23 cellular contexts compared by ENCODE assay signal in genomic region chr1:54151013-54151412, GRCh38. TPM values are rescaled to one million over a fixed set of nuclear protein-coding genes. Genes with fewer than 3 reads are reported as not detected.
"Had no signal": no experiment of that assay in that cellular context is flagged by ENCODE, and none has a peak within 500 bp of the region (broad histone marks: within the 10 kb centered on the region; RNA-seq: fewer than 3 reads in every experiment).

No MANE protein-coding gene starts in this region.

- H3K9me3 Mint-ChIP-seq: stimulated activated naive B cell treated with anti-CD40 and anti-IgM and Interleukin-4, amounts not matched to agents 10 μg/mL and 1 μg/mL and 100 μg/mL, for 72 hours had no signal

- FAIRE-seq: frontal cortex had no signal

- ATAC-seq: heart left ventricle; naive thymus-derived CD4-positive, alpha-beta T cell; psoas muscle; sciatic nerve; stimulated activated naive B cell treated with anti-CD40 and anti-IgM and Interleukin-4, amounts not matched to agents 10 μg/mL and 1 μg/mL and 100 μg/mL, for 72 hours had no signal

- H3K27ac Mint-ChIP-seq: stimulated activated naive B cell treated with anti-CD40 and anti-IgM and Interleukin-4, amounts not matched to agents 10 μg/mL and 1 μg/mL and 100 μg/mL, for 72 hours had no signal

- H3K4me1 Mint-ChIP-seq: stimulated activated naive B cell treated with anti-CD40 and anti-IgM and Interleukin-4, amounts not matched to agents 10 μg/mL and 1 μg/mL and 100 μg/mL, for 72 hours had no signal

- H3K36me3 Mint-ChIP-seq: naive thymus-derived CD4-positive, alpha-beta T cell; stimulated activated naive B cell treated with anti-CD40 and anti-IgM and Interleukin-4, amounts not matched to agents 10 μg/mL and 1 μg/mL and 100 μg/mL, for 72 hours had no signal

- H3K36me3 ChIP-seq: colonic mucosa, heart left ventricle, stomach, thoracic aorta, transverse colon had no signal

- H3K4me3 ChIP-seq: colonic mucosa, heart left ventricle, psoas muscle, stomach, thoracic aorta, transverse colon had no signal

- DNase-seq: colonic mucosa; dermis blood vessel endothelial cell; effector CD4-positive, alpha-beta T cell; heart left ventricle; hippocampal formation; kidney glomerular epithelial cell; mammary epithelial cell; naive thymus-derived CD4-positive, alpha-beta T cell; psoas muscle; retina; stimulated activated CD4-positive, alpha-beta T cell treated with anti-CD3 and anti-CD28 coated beads, Interleukin-2, amount 100 ng/mL, for 24 hours; stimulated activated CD4-positive, alpha-beta T cell treated with anti-CD3 and anti-CD28 coated beads, Interleukin-4, amount 100 ng/mL, for 4 hours; stimulated activated naive B cell treated with anti-CD40 and anti-IgM and Interleukin-4, amounts not matched to agents 10 μg/mL and 1 μg/mL and 100 μg/mL, for 72 hours; stomach; substantia nigra; transverse colon had no signal

- H3K4me3 Mint-ChIP-seq: naive thymus-derived CD4-positive, alpha-beta T cell; stimulated activated naive B cell treated with anti-CD40 and anti-IgM and Interleukin-4, amounts not matched to agents 10 μg/mL and 1 μg/mL and 100 μg/mL, for 72 hours had no signal

- H3K27me3 ChIP-seq: colonic mucosa, heart left ventricle, stomach, transverse colon had no signal

- H3K27me3 Mint-ChIP-seq: naive thymus-derived CD4-positive, alpha-beta T cell; stimulated activated naive B cell treated with anti-CD40 and anti-IgM and Interleukin-4, amounts not matched to agents 10 μg/mL and 1 μg/mL and 100 μg/mL, for 72 hours had no signal

- H3K4me1 ChIP-seq: colonic mucosa had no signal

- H3K9me3 ChIP-seq: colonic mucosa, heart left ventricle, psoas muscle, stomach, thoracic aorta, transverse colon had no signal

- H3K27ac ChIP-seq: colonic mucosa, heart left ventricle, psoas muscle, stomach, thoracic aorta, transverse colon had no signal

RNA-seq across cellular contexts. Expression of gene CDCP2, which starts 1.8 kb away (rescaled TPM):
- total RNA-seq: cerebellum, frontal cortex, glomerular endothelial cell, mammary epithelial cell, psoas muscle, skeletal muscle tissue, thoracic aorta had no signal
- polyA plus RNA-seq: heart left ventricle; mammary epithelial cell; naive thymus-derived CD4-positive, alpha-beta T cell; neural cell; psoas muscle; stomach had no signal
